8 cellular contexts compared by ENCODE assay signal in genomic region chr9:71768388-71769174, GRCh38. TPM values are rescaled to one million over a fixed set of nuclear protein-coding genes. Genes with fewer than 3 reads are reported as not detected.
DNase-seq lines count a peak whose midpoint lies in the region; ATAC-seq and TF ChIP-seq lines count a peak whose summit lies in the region.

TSS of gene CEMIP2 (minus strand) at chr9:71768513. CDS start at chr9:71750373, 18,140 bp downstream.

- peaks cover 0 to 7% of the 10 kb centered on the region in 2 donors for H3K36me3 Mint-ChIP-seq in CD14-positive monocyte
- peaks cover 27% of the 10 kb centered on the region for H3K36me3 Mint-ChIP-seq in activated CD4-positive, alpha-beta memory T cell treated with anti-CD3 and anti-CD28 coated beads, Interleukin-2, amount 10 ng/mL, durations not matched to agents 7 days and 5 days (ENCODE audit: low read depth)

- intact Hi-C loops in CD14-positive monocyte (cut with micrococcal nuclease), result loop anchor here (5.0 kb wide), 4 partner anchors 86 to 166 kb away; partner anchors contain the start of genes ABHD17B (in 1 of the 2) and C9orf85 (in 1 of the 2)
- intact Hi-C loops in dorsolateral prefrontal cortex (cut with DNase I), result loop anchor here (2.0 to 5.0 kb wide), 5 partner anchors 51 to 481 kb away; partner anchors contain the start of genes ABHD17B (in 1 of the 2) and C9orf85 (in 1 of the 2)
- intact Hi-C loops in lower leg skin (cut with DNase I; ENCODE audit: low total_unique reads), result no loop called here

- peaks cover 0 to 2% (median 0%) of the 10 kb centered on the region in 7 donors for H3K9me3 Mint-ChIP-seq in CD14-positive monocyte
- no peaks in the 10 kb centered on the region for H3K9me3 Mint-ChIP-seq in activated CD4-positive, alpha-beta memory T cell treated with anti-CD3 and anti-CD28 coated beads, Interleukin-2, amount 10 ng/mL, durations not matched to agents 7 days and 5 days

- peak within 1 kb of the TSS in 58 of 59 donors; percentile 77 to 98 (median 92) for H3K27ac ChIP-seq in dorsolateral prefrontal cortex

- H3K27me3 ChIP-seq in dorsolateral prefrontal cortex, result no peaks in the 10 kb centered on the region

- H3K4me3 Mint-ChIP-seq in CD14-positive monocyte, result peak within 1 kb of the TSS; percentile 98 to 99
- H3K4me3 Mint-ChIP-seq in activated CD4-positive, alpha-beta memory T cell treated with anti-CD3 and anti-CD28 coated beads, Interleukin-2, amount 10 ng/mL, durations not matched to agents 7 days and 5 days, result peak within 1 kb of the TSS; percentile 84

- H3K4me3 ChIP-seq in dorsolateral prefrontal cortex (peak within 1 kb of the TSS; percentile 71 to 97 (median 88)), lower leg skin (ENCODE audit: low read depth, poor library complexity, severe bottlenecking) (peak within 1 kb of the TSS; percentile 71)

- H3K27ac Mint-ChIP-seq in CD14-positive monocyte, result peak within 1 kb of the TSS; percentile 90 to 97 (median 95)
- H3K27ac Mint-ChIP-seq in activated CD4-positive, alpha-beta memory T cell treated with anti-CD3 and anti-CD28 coated beads, Interleukin-2, amount 10 ng/mL, durations not matched to agents 7 days and 5 days, result peak within 1 kb of the TSS; percentile 83

- H3K4me1 Mint-ChIP-seq in CD14-positive monocyte, result peaks cover 53% of the 10 kb centered on the region
- peaks cover 33% of the 10 kb centered on the region for H3K4me1 Mint-ChIP-seq in activated CD4-positive, alpha-beta memory T cell treated with anti-CD3 and anti-CD28 coated beads, Interleukin-2, amount 10 ng/mL, durations not matched to agents 7 days and 5 days

- peak; percentile 89 for DNase-seq in CD14-positive monocyte (ENCODE audit: low spot score)
- DNase-seq in GM19240 (ENCODE audit: insufficient read length, low spot score), result peak; percentile 40
- DNase-seq in NCI-H748 (lab: John Stamatoyannopoulos, UW; ENCODE audit: unreplicated experiment), result peak; percentile 91
- DNase-seq in activated CD4-positive, alpha-beta memory T cell treated with anti-CD3 and anti-CD28 coated beads, Interleukin-2, amount 10 ng/mL, durations not matched to agents 7 days and 5 days, result peak; percentile 90
- DNase-seq in dorsolateral prefrontal cortex, result peak; percentile 72 to 93 (median 86)
- DNase-seq in lower leg skin (ENCODE audit: low spot score in 2 of 2), result peak; percentile 89 to 98
- DNase-seq in stimulated activated CD4-positive, alpha-beta T cell treated with anti-CD3 and anti-CD28 coated beads, Interleukin-4, amount 100 ng/mL, for 48 hours (ENCODE audit: low read depth in 2 of 2), result peak; percentile 79 to 87

- WGBS in lower leg skin, 2 donors, result 0 to 1% methylated on average over 34 to 56 of the region's 86 CpGs

- TF ChIP-seq POLR2A in lower leg skin (IDR thresholded peaks at IDR 0.05), result peak in 1 of 2 donors; percentile 27

- peaks cover 11 to 24% (median 12%) of the 10 kb centered on the region in 3 donors for H3K27me3 Mint-ChIP-seq in CD14-positive monocyte (ENCODE audit: low read depth in 3 of 3)
- H3K27me3 Mint-ChIP-seq in activated CD4-positive, alpha-beta memory T cell treated with anti-CD3 and anti-CD28 coated beads, Interleukin-2, amount 10 ng/mL, durations not matched to agents 7 days and 5 days, result no peaks in the 10 kb centered on the region

- CTCF ChIA-PET in activated CD4-positive, alpha-beta memory T cell treated with anti-CD3 and anti-CD28 coated beads, Interleukin-2, amount 10 ng/mL, durations not matched to agents 7 days and 5 days (lab: Charles Lee), result interaction anchor here (0.6 to 5.8 kb wide), 21 partner anchors 9 to 483 kb away, joined by 3 to 65 read pairs (median 5); no protein-coding TSS in a partner anchor

- ATAC-seq in HG03457 (IDR thresholded peaks at IDR 0.05; ENCODE audit: unreplicated experiment), result peak; percentile 66

- TF ChIP-seq CTCF in CD14-positive monocyte (IDR thresholded peaks at IDR 0.05) (peak; percentile 72), dorsolateral prefrontal cortex (IDR thresholded peaks at IDR 0.05 in 54 of 56, conservative IDR thresholded peaks at IDR 0.05 in 2 of 56; ENCODE audit: low read depth in 1 of 56, partially characterized antibody in 56 of 56) (peak in 50 of 56 donors; percentile 16 to 74 (median 52)), lower leg skin (IDR thresholded peaks at IDR 0.05) (no peak)

- POLR2A ChIA-PET in activated CD4-positive, alpha-beta memory T cell treated with anti-CD3 and anti-CD28 coated beads, Interleukin-2, amount 10 ng/mL, durations not matched to agents 7 days and 5 days (lab: Charles Lee), result interaction anchor here (0.6 to 7.0 kb wide), 23 partner anchors 9 to 256 kb away, joined by 3 to 182 read pairs (median 4); partner anchors contain the start of genes ABHD17B and C9orf85

RNA-seq across cellular contexts. Expression of gene CEMIP2, which starts in this region (rescaled TPM):
- polyA plus RNA-seq in CD14-positive monocyte, result 10 to 100 TPM; 11.6 to 21.4 TPM
- 100 to 1,000 TPM; 137 to 140 TPM for total RNA-seq in activated CD4-positive, alpha-beta memory T cell treated with anti-CD3 and anti-CD28 coated beads, Interleukin-2, amount 10 ng/mL, durations not matched to agents 7 days and 5 days
- total RNA-seq in dorsolateral prefrontal cortex (10 to 100 TPM; 20.5 to 81.8 (median 47.2) TPM), lower leg skin (10 to 100 TPM; 20.6 to 48.6 (median 29.0) TPM)

Comparison
In these comparisons a context has a peak if more than half of its experiments do, and no peak if none do; other contexts are left out.
1. Peak in every context shown above with its lines: DNase-seq, ATAC-seq, H3K4me3 ChIP-seq and H3K27ac ChIP-seq.
2. DNase-seq: peak in every context shown above with its lines; median percentile 94 in lower leg skin; 91 in NCI-H748; 90 in activated CD4-positive, alpha-beta memory T cell treated with anti-CD3 and anti-CD28 coated beads, Interleukin-2, amount 10 ng/mL, durations not matched to agents 7 days and 5 days; 89 in CD14-positive monocyte; 86 in dorsolateral prefrontal cortex; 83 in stimulated activated CD4-positive, alpha-beta T cell treated with anti-CD3 and anti-CD28 coated beads, Interleukin-4, amount 100 ng/mL, for 48 hours; 40 in GM19240.
3. CTCF ChIP-seq: peak in CD14-positive monocyte (single experiment) and dorsolateral prefrontal cortex (50 of 56); none in lower leg skin (0 of 3).